In the genomic region with DNA sequence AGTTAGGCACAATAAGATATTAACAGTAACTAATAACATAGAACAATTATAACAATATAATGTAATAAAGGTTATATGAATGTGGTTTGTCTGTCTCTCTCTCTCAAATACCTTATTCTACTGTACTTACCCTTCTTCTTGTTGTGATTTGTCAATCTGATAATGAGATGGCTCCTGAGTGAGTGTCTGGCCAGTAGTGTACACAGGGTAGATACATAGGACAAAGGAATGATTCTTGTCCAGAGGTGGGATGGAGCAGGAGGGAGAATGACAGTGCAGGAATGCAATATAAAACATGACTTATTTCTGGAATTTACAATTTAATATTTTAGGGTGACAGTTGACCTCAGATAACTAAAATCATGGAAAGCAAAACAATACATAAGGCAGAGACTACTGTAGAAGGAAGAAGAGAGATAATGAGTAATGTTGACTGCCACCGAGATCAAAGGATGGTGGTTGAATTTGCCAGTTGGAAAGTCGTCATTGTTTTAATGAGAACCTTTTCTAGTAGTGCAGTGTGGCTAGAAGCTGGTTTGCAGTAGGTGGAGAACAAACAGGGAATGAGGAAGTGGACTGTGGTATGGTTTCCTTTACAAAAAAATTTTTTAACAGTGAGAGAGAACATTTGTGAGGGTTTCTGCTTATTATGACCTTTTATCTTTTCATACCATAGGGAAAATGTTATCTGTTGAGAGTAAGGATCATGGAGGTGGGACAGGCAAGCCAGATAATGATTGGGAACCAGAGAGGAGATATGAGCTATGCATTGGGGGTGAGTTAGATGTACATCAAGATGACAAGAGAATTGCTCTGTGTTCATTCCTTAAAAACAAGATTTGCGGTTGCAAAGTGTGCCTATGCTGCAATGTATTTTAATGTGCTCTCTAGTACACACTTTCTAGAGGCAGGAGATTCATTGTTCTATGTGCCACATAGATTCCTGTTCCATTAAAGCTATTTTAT, we compare ENCODE assay signal across 10 cellular contexts.
DNase-seq lines count a peak whose midpoint lies in the region; ATAC-seq lines count a peak whose summit lies in the region.
"Had no signal": no experiment of that assay in that cellular context is flagged by ENCODE, and none has a peak within 500 bp of the region (broad histone marks: within the 10 kb centered on the region; RNA-seq: fewer than 3 reads in every experiment).

No MANE protein-coding gene starts in this region.

- peak; percentile 87 for ATAC-seq in stimulated activated naive CD8-positive, alpha-beta T cell treated with anti-CD3 and anti-CD28 coated beads, Interleukin-15, Interleukin-2, amounts not matched to agents 100 U/mL and 50 U/mL, for 24 hours
- no peak for ATAC-seq in sciatic nerve

- H3K36me3 Mint-ChIP-seq in activated naive CD4-positive, alpha-beta T cell treated with anti-CD3 and anti-CD28 coated beads for 36 hours (ENCODE audit: low read depth): no peaks in the 10 kb centered on the region
- H3K36me3 Mint-ChIP-seq in activated T-helper 2 cell treated with anti-CD3 and anti-CD28 coated beads, Interferon-gamma antibody, Interleukin-2, Interleukin-4, amounts not matched to agents 10 μg/mL and 5 μg/mL and 100 μg/mL, durations not matched to agents 14 hours and 24 hours and 36 hours (ENCODE audit: low read depth): no peaks in the 10 kb centered on the region

- no peaks in the 10 kb centered on the region for H3K9me3 Mint-ChIP-seq in activated naive CD4-positive, alpha-beta T cell treated with anti-CD3 and anti-CD28 coated beads for 36 hours
- no peaks in the 10 kb centered on the region for H3K9me3 Mint-ChIP-seq in activated T-helper 2 cell treated with anti-CD3 and anti-CD28 coated beads, Interferon-gamma antibody, Interleukin-2, Interleukin-4, amounts not matched to agents 10 μg/mL and 5 μg/mL and 100 μg/mL, durations not matched to agents 14 hours and 24 hours and 36 hours

- H3K27ac Mint-ChIP-seq in activated naive CD4-positive, alpha-beta T cell treated with anti-CD3 and anti-CD28 coated beads for 36 hours: peak overlapping the region; percentile 20
- H3K27ac Mint-ChIP-seq in activated T-helper 2 cell treated with anti-CD3 and anti-CD28 coated beads, Interferon-gamma antibody, Interleukin-2, Interleukin-4, amounts not matched to agents 10 μg/mL and 5 μg/mL and 100 μg/mL, durations not matched to agents 14 hours and 24 hours and 36 hours: peak overlapping the region; percentile 66

- H3K4me3 Mint-ChIP-seq in activated naive CD4-positive, alpha-beta T cell treated with anti-CD3 and anti-CD28 coated beads for 36 hours: no peak overlapping the region
- H3K4me3 Mint-ChIP-seq in activated T-helper 2 cell treated with anti-CD3 and anti-CD28 coated beads, Interferon-gamma antibody, Interleukin-2, Interleukin-4, amounts not matched to agents 10 μg/mL and 5 μg/mL and 100 μg/mL, durations not matched to agents 14 hours and 24 hours and 36 hours (ENCODE audit: low read depth): no peak overlapping the region

- intact Hi-C loops in activated naive CD4-positive, alpha-beta T cell treated with anti-CD3 and anti-CD28 coated beads for 36 hours (cut with micrococcal nuclease): loop anchor here (1.0 to 2.0 kb wide), 3 partner anchors 92 to 459 kb away; no protein-coding TSS in a partner anchor
- intact Hi-C loops in activated T-helper 2 cell treated with anti-CD3 and anti-CD28 coated beads, Interferon-gamma antibody, Interleukin-2, Interleukin-4, amounts not matched to agents 10 μg/mL and 5 μg/mL and 100 μg/mL, durations not matched to agents 14 hours and 24 hours and 36 hours (cut with micrococcal nuclease): loop anchor here (1.0 to 10.0 kb wide), 6 partner anchors 91 to 915 kb away; no protein-coding TSS in a partner anchor
- intact Hi-C loops in sciatic nerve (cut with DNase I): no loop called here

- peaks cover 16% of the 10 kb centered on the region for H3K4me1 Mint-ChIP-seq in activated naive CD4-positive, alpha-beta T cell treated with anti-CD3 and anti-CD28 coated beads for 36 hours (ENCODE audit: low read depth)
- H3K4me1 Mint-ChIP-seq in activated T-helper 2 cell treated with anti-CD3 and anti-CD28 coated beads, Interferon-gamma antibody, Interleukin-2, Interleukin-4, amounts not matched to agents 10 μg/mL and 5 μg/mL and 100 μg/mL, durations not matched to agents 14 hours and 24 hours and 36 hours (ENCODE audit: low read depth): peaks cover 24% of the 10 kb centered on the region

- no peaks in the 10 kb centered on the region for H3K27me3 Mint-ChIP-seq in activated naive CD4-positive, alpha-beta T cell treated with anti-CD3 and anti-CD28 coated beads for 36 hours (ENCODE audit: low read depth)
- no peaks in the 10 kb centered on the region for H3K27me3 Mint-ChIP-seq in activated T-helper 2 cell treated with anti-CD3 and anti-CD28 coated beads, Interferon-gamma antibody, Interleukin-2, Interleukin-4, amounts not matched to agents 10 μg/mL and 5 μg/mL and 100 μg/mL, durations not matched to agents 14 hours and 24 hours and 36 hours (ENCODE audit: low read depth)

- DNase-seq in activated naive CD4-positive, alpha-beta T cell treated with anti-CD3 and anti-CD28 coated beads for 36 hours: peak; percentile 42
- DNase-seq in activated naive CD4-positive, alpha-beta T cell treated with Interleukin-2 at 50 U/mL for 16 hours: no peak
- DNase-seq in KBM-7: peak; percentile 43
- DNase-seq in activated T-helper 2 cell treated with anti-CD3 and anti-CD28 coated beads, Interferon-gamma antibody, Interleukin-2, Interleukin-4, amounts not matched to agents 10 μg/mL and 5 μg/mL and 100 μg/mL, durations not matched to agents 14 hours and 24 hours and 36 hours (ENCODE audit: low spot score): no peak
- DNase-seq in stimulated activated naive CD8-positive, alpha-beta T cell treated with anti-CD3 and anti-CD28 coated beads, Interleukin-15, Interleukin-2, amounts not matched to agents 100 U/mL and 50 U/mL, for 24 hours: peak; percentile 8
- DNase-seq in DMS79 treated with DMSO at 0.1 percent for 48 hours (lab: John Stamatoyannopoulos, UW): no peak
- DNase-seq in sciatic nerve (ENCODE audit: low spot score): no peak
- no peak for DNase-seq in nucleus accumbens (lab: John Stamatoyannopoulos, UW)
- DNase-seq: activated effector memory CD4-positive, alpha-beta T cell treated with Interleukin-2 at 50 U/mL for 16 hours; C1 segment of cervical spinal cord had no signal

- CTCF ChIA-PET in activated naive CD4-positive, alpha-beta T cell treated with anti-CD3 and anti-CD28 coated beads for 36 hours (lab: Charles Lee): interaction anchor here (1.4 kb wide), 1 partner anchor 34 kb away, joined by 3 read pairs; no protein-coding TSS in a partner anchor

- in situ Hi-C loops in KBM-7 (cut with MboI; ENCODE audit: low pct_unique_long_range_greater_than_20kb, low sequenced_read_pairs): no loop called here

Comparison
In these comparisons a context has a peak if more than half of its experiments do, and no peak if none do; other contexts are left out.
1. DNase-seq: peak in activated naive CD4-positive, alpha-beta T cell treated with anti-CD3 and anti-CD28 coated beads for 36 hours (single experiment), KBM-7 (single experiment) and stimulated activated naive CD8-positive, alpha-beta T cell treated with anti-CD3 and anti-CD28 coated beads, Interleukin-15, Interleukin-2, amounts not matched to agents 100 U/mL and 50 U/mL, for 24 hours (single experiment); none in activated naive CD4-positive, alpha-beta T cell treated with Interleukin-2 at 50 U/mL for 16 hours (single experiment), activated T-helper 2 cell treated with anti-CD3 and anti-CD28 coated beads, Interferon-gamma antibody, Interleukin-2, Interleukin-4, amounts not matched to agents 10 μg/mL and 5 μg/mL and 100 μg/mL, durations not matched to agents 14 hours and 24 hours and 36 hours (single experiment), DMS79 treated with DMSO at 0.1 percent for 48 hours (single experiment), sciatic nerve (single experiment) and nucleus accumbens (0 of 56).